In the genomic region with DNA sequence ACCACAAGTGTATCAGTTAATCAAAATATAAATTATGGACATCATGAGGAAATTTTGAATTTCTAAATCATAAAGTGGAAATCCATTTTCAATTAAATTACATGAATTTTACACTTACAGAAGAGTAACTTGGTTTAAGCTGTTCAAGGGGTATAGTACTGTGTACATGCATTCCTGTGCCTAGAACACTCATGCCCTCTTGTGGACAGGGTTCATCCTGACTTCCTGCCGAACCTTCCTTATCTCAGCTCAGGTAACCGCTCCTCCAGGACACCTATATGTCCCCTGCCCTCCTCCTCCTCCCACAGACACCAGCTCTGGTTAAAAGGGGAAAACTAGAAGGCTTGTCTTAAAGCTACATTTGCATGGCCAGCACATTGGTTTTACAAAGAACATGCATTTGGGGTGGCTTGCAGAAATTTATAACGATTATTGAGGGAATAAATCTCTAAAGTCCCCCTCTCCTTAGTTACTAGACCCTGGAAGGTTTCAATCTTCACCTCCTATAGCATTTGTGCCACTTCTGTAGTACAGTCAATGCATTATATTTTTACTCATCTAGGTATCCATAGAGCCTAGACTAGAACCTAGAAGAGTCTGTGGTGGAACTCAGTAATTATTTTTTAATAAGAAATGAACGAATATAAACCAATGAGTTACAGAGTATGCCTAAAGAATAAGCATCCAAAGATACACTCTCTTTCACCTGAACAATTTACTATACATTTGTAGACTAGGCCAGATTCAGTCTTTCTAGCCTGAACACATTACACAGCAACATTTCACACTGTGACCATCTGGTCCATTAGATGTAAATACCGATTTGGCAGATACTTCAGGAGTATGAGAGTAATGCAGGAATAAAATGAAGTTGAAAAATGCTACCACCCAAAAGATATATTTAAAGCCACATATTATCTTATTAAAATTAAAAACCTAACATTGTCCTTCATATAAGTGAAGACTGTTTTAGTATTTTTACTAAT, we compare ENCODE assay signal across 10 cellular contexts.
A peak's percentile ranks its signal among the peaks of the same experiment; 100 is the strongest.
DNase-seq lines count a peak whose midpoint lies in the region; ATAC-seq lines count a peak whose summit lies in the region.
"Had no signal": no experiment of that assay in that cellular context is flagged by ENCODE, and none has a peak within 500 bp of the region (broad histone marks: within the 10 kb centered on the region; RNA-seq: fewer than 3 reads in every experiment).

No MANE protein-coding gene starts in this region.

- no peak overlapping the region for H3K4me3 Mint-ChIP-seq in activated CD8-positive, alpha-beta T cell treated with anti-CD3 and anti-CD28 coated beads, Interleukin-2, amount 10 ng/mL, durations not matched to agents 7 days and 5 days
- H3K4me3 Mint-ChIP-seq in activated CD8-positive, alpha-beta memory T cell treated with anti-CD3 and anti-CD28 coated beads, Interleukin-2, amount 10 ng/mL, durations not matched to agents 7 days and 5 days = no peak overlapping the region
- H3K4me3 Mint-ChIP-seq: IgD-negative memory B cell, mesothelial cell of epicardium had no signal

- H3K9me3 Mint-ChIP-seq in activated CD8-positive, alpha-beta T cell treated with anti-CD3 and anti-CD28 coated beads, Interleukin-2, amount 10 ng/mL, durations not matched to agents 7 days and 5 days (ENCODE audit: insufficient read depth) = no peaks in the 10 kb centered on the region
- peaks cover 5% of the 10 kb centered on the region for H3K9me3 Mint-ChIP-seq in activated CD8-positive, alpha-beta memory T cell treated with anti-CD3 and anti-CD28 coated beads, Interleukin-2, amount 10 ng/mL, durations not matched to agents 7 days and 5 days (ENCODE audit: low read depth)

- no peaks in the 10 kb centered on the region for H3K4me1 Mint-ChIP-seq in activated CD8-positive, alpha-beta T cell treated with anti-CD3 and anti-CD28 coated beads, Interleukin-2, amount 10 ng/mL, durations not matched to agents 7 days and 5 days (ENCODE audit: low read depth)
- no peaks in the 10 kb centered on the region for H3K4me1 Mint-ChIP-seq in activated CD8-positive, alpha-beta memory T cell treated with anti-CD3 and anti-CD28 coated beads, Interleukin-2, amount 10 ng/mL, durations not matched to agents 7 days and 5 days
- H3K4me1 Mint-ChIP-seq: IgD-negative memory B cell, mesothelial cell of epicardium had no signal

- ATAC-seq in GM18520 (IDR thresholded peaks at IDR 0.05; ENCODE audit: unreplicated experiment) = peak; percentile 50
- ATAC-seq in HG02885 (IDR thresholded peaks at IDR 0.05; ENCODE audit: poor library complexity, unreplicated experiment) = peak; percentile 91
- ATAC-seq in activated CD8-positive, alpha-beta T cell treated with anti-CD3 and anti-CD28 coated beads, Interleukin-2, amount 10 ng/mL, durations not matched to agents 7 days and 5 days = no peak
- ATAC-seq in activated CD8-positive, alpha-beta memory T cell treated with anti-CD3 and anti-CD28 coated beads, Interleukin-2, amount 10 ng/mL, durations not matched to agents 7 days and 5 days = no peak

- no peak overlapping the region for H3K27ac Mint-ChIP-seq in activated CD8-positive, alpha-beta T cell treated with anti-CD3 and anti-CD28 coated beads, Interleukin-2, amount 10 ng/mL, durations not matched to agents 7 days and 5 days
- H3K27ac Mint-ChIP-seq in activated CD8-positive, alpha-beta memory T cell treated with anti-CD3 and anti-CD28 coated beads, Interleukin-2, amount 10 ng/mL, durations not matched to agents 7 days and 5 days = no peak overlapping the region
- H3K27ac Mint-ChIP-seq: IgD-negative memory B cell, mesothelial cell of epicardium had no signal

- DNase-seq in AG20443 (ENCODE audit: low spot score) (peak; percentile 30), NCI-H2081 treated with DMSO at 0.1 percent for 48 hours (lab: John Stamatoyannopoulos, UW) (peak; percentile 17), kidney tubule cell (ENCODE audit: low spot score) (peak; percentile 59), substantia nigra (lab: John Stamatoyannopoulos, UW) (no peak)
- peak; percentile 20 for DNase-seq in activated CD8-positive, alpha-beta T cell treated with anti-CD3 and anti-CD28 coated beads, Interleukin-2, amount 10 ng/mL, durations not matched to agents 7 days and 5 days
- DNase-seq in activated CD8-positive, alpha-beta memory T cell treated with anti-CD3 and anti-CD28 coated beads, Interleukin-2, amount 10 ng/mL, durations not matched to agents 7 days and 5 days = no peak

- CTCF ChIA-PET in activated CD8-positive, alpha-beta T cell treated with anti-CD3 and anti-CD28 coated beads, Interleukin-2, amount 10 ng/mL, durations not matched to agents 7 days and 5 days (lab: Charles Lee) = no interaction called here
- CTCF ChIA-PET in activated CD8-positive, alpha-beta memory T cell treated with anti-CD3 and anti-CD28 coated beads, Interleukin-2, amount 10 ng/mL, durations not matched to agents 7 days and 5 days (lab: Charles Lee) = no interaction called here

- H3K27me3 Mint-ChIP-seq in activated CD8-positive, alpha-beta T cell treated with anti-CD3 and anti-CD28 coated beads, Interleukin-2, amount 10 ng/mL, durations not matched to agents 7 days and 5 days (ENCODE audit: low read depth) = no peaks in the 10 kb centered on the region
- no peaks in the 10 kb centered on the region for H3K27me3 Mint-ChIP-seq in activated CD8-positive, alpha-beta memory T cell treated with anti-CD3 and anti-CD28 coated beads, Interleukin-2, amount 10 ng/mL, durations not matched to agents 7 days and 5 days
- H3K27me3 Mint-ChIP-seq: IgD-negative memory B cell had no signal

- H3K36me3 Mint-ChIP-seq in activated CD8-positive, alpha-beta T cell treated with anti-CD3 and anti-CD28 coated beads, Interleukin-2, amount 10 ng/mL, durations not matched to agents 7 days and 5 days (ENCODE audit: low read depth) = no peaks in the 10 kb centered on the region
- no peaks in the 10 kb centered on the region for H3K36me3 Mint-ChIP-seq in activated CD8-positive, alpha-beta memory T cell treated with anti-CD3 and anti-CD28 coated beads, Interleukin-2, amount 10 ng/mL, durations not matched to agents 7 days and 5 days
- H3K36me3 Mint-ChIP-seq: IgD-negative memory B cell had no signal

- no peak overlapping the region for H3K27ac ChIP-seq in substantia nigra (ENCODE audit: low read depth, low read length, poor library complexity, severe bottlenecking)

- POLR2A ChIA-PET in activated CD8-positive, alpha-beta T cell treated with anti-CD3 and anti-CD28 coated beads, Interleukin-2, amount 10 ng/mL, durations not matched to agents 7 days and 5 days (lab: Charles Lee) = no interaction called here

Comparison
In these comparisons a context has a peak if more than half of its experiments do, and no peak if none do; other contexts are left out.
1. DNase-seq: peak in AG20443 (single experiment), NCI-H2081 treated with DMSO at 0.1 percent for 48 hours (single experiment), activated CD8-positive, alpha-beta T cell treated with anti-CD3 and anti-CD28 coated beads, Interleukin-2, amount 10 ng/mL, durations not matched to agents 7 days and 5 days (single experiment) and kidney tubule cell (single experiment); none in substantia nigra (0 of 49) and activated CD8-positive, alpha-beta memory T cell treated with anti-CD3 and anti-CD28 coated beads, Interleukin-2, amount 10 ng/mL, durations not matched to agents 7 days and 5 days (single experiment).
2. ATAC-seq: peak in GM18520 (single experiment) and HG02885 (single experiment); none in activated CD8-positive, alpha-beta T cell treated with anti-CD3 and anti-CD28 coated beads, Interleukin-2, amount 10 ng/mL, durations not matched to agents 7 days and 5 days (single experiment) and activated CD8-positive, alpha-beta memory T cell treated with anti-CD3 and anti-CD28 coated beads, Interleukin-2, amount 10 ng/mL, durations not matched to agents 7 days and 5 days (single experiment).